In genomic region chr20:61030130-61030529, GRCh38 we compare ENCODE assay signal across 26 cellular contexts.
"Had no signal": no experiment of that assay in that cellular context is flagged by ENCODE, and none has a peak within 500 bp of the region (broad histone marks: within the 10 kb centered on the region; RNA-seq: fewer than 3 reads in every experiment).

No MANE protein-coding gene starts in this region.

- H3K27me3 ChIP-seq: heart left ventricle, hepatocyte, neutrophil, right lobe of liver, spleen, suprapubic skin, tibial artery had no signal

- H3K79me2 ChIP-seq: hepatocyte, parathyroid adenoma had no signal

- H3K4me1 ChIP-seq: heart left ventricle, left ventricle myocardium inferior, neural progenitor cell, parathyroid adenoma, psoas muscle, right lobe of liver, spleen, suprapubic skin, tibial artery, upper lobe of right lung had no signal

- H3K27ac ChIP-seq: heart left ventricle, hepatocyte, left ventricle myocardium inferior, neural progenitor cell, neutrophil, parathyroid adenoma, psoas muscle, right lobe of liver, spleen, suprapubic skin, thoracic aorta, tibial artery, upper lobe of right lung had no signal

- H3K36me3 ChIP-seq: heart left ventricle, left ventricle myocardium inferior, neural progenitor cell, neutrophil, right lobe of liver, spleen, suprapubic skin, thoracic aorta, tibial artery, upper lobe of right lung had no signal

- H3K4me3 ChIP-seq: heart left ventricle, hepatocyte, left ventricle myocardium inferior, lung, mucosa of descending colon, neural progenitor cell, psoas muscle, right lobe of liver, spleen, suprapubic skin, thoracic aorta, tibial artery, upper lobe of right lung had no signal

- DNase-seq: glutamatergic neuron; heart left ventricle; kidney; left ventricle myocardium inferior; midbrain; mucosa of descending colon; naive B cell; natural killer cell; nephron progenitor cell; occipital lobe; psoas muscle; right lobe of liver; small intestine; spleen; stimulated activated CD4-positive, alpha-beta T cell treated with anti-CD3 and anti-CD28 coated beads, Interleukin-4, amount 100 ng/mL, for 24 hours; stimulated activated naive CD4-positive, alpha-beta T cell; trophoblast cell; upper lobe of right lung had no signal

- H3K9me3 ChIP-seq: neutrophil, psoas muscle, right lobe of liver, suprapubic skin, thoracic aorta, tibial artery, upper lobe of right lung had no signal

- H3K9ac ChIP-seq: neural progenitor cell, parathyroid adenoma had no signal

- H3K4me2 ChIP-seq: hepatocyte, neural progenitor cell had no signal

- ATAC-seq: heart left ventricle, mucosa of descending colon, natural killer cell, psoas muscle, right lobe of liver, upper lobe of right lung had no signal
